ENCODE assay signal across 8 cellular contexts in the genomic region with DNA sequence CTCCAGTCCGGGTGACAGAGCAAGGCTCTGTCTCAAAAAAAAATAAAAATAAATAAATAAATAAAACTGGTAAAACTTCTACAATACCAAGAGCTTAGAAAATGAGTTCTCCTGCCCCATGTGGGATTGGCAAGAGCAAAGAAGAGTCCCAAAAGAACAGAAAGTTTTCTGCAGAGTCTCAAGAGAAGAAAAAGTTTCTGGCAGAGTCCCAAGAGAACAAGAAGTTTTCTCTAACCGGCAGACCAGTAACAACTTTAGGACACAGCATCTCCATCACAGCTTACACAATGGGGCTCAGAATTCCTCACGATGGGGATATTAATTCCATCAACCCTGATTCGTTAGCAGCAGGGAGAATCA. TPM values are rescaled to one million over a fixed set of nuclear protein-coding genes. Genes with fewer than 3 reads are reported as not detected.
DNase-seq lines count a peak whose midpoint lies in the region; ATAC-seq, FAIRE-seq and TF ChIP-seq lines count a peak whose summit lies in the region.

No MANE protein-coding gene starts in this region.

- POLR2A ChIA-PET in A673 (lab: Charles Lee; ENCODE audit: low non-redundant PET), result no interaction called here

- no peak for TF ChIP-seq POLR2A in GM12891 (IDR thresholded peaks at IDR 0.05; ENCODE audit: low read depth, low read length)

- H3K4me1 Mint-ChIP-seq in IgD-negative memory B cell (peaks cover 19 to 27% (median 25%) of the 10 kb centered on the region in 3 donors), chondrocyte (ENCODE audit: low read depth) (peaks cover 27% of the 10 kb centered on the region), naive B cell (peaks cover 37 to 53% (median 52%) of the 10 kb centered on the region in 3 donors)

- peak overlapping the region; percentile 54 for H3K4me3 ChIP-seq in A673 (ENCODE audit: low read depth, low read length, poor library complexity, severe bottlenecking)

- H3K27me3 Mint-ChIP-seq in IgD-negative memory B cell (peaks cover 3% of the 10 kb centered on the region), chondrocyte (ENCODE audit: low read depth) (no peaks in the 10 kb centered on the region), naive B cell (peaks cover 0 to 8% (median 0%) of the 10 kb centered on the region in 3 donors)

- FAIRE-seq in GM12891 (lab: Jason Lieb, UNC), result no peak

- ATAC-seq in naive B cell (ENCODE audit: low read depth in 2 of 2), result no peak
- no peak for ATAC-seq in GM19035 (IDR thresholded peaks at IDR 0.05; ENCODE audit: unreplicated experiment)
- no peak for ATAC-seq in HG03565 (IDR thresholded peaks at IDR 0.05; ENCODE audit: unreplicated experiment)

- H3K27ac ChIP-seq in A673 (ENCODE audit: low read depth, low read length, poor library complexity, severe bottlenecking), result no peak overlapping the region

- DNase-seq in A673 (ENCODE audit: low spot score) (no peak), chondrocyte (ENCODE audit: low spot score) (no peak), naive B cell (no peak), GM12891 (ENCODE audit: insufficient read length, low spot score) (no peak), NCI-H69 (lab: John Stamatoyannopoulos, UW) (no peak)

- peaks cover 7% of the 10 kb centered on the region for H3K4me1 ChIP-seq in A673 (ENCODE audit: insufficient read depth, low read length, poor library complexity, severe bottlenecking)

- no peak for TF ChIP-seq CTCF in A673 (conservative IDR thresholded peaks at IDR 0.05; ENCODE audit: low read depth, low read length)
- TF ChIP-seq CTCF in chondrocyte (IDR thresholded peaks at IDR 0.05), result no peak

- CTCF ChIA-PET in A673 (lab: Charles Lee), result no interaction called here

- no peaks in the 10 kb centered on the region for H3K36me3 ChIP-seq in A673 (ENCODE audit: insufficient read depth, low read length, poor library complexity, severe bottlenecking)

- no peaks in the 10 kb centered on the region for H3K9me3 ChIP-seq in A673 (ENCODE audit: low read depth, low read length, poor library complexity, severe bottlenecking)

- no peaks in the 10 kb centered on the region for H3K27me3 ChIP-seq in A673 (replicated peaks; ENCODE audit: insufficient read depth, low read depth, low read length, poor library complexity)

- intact Hi-C loops in A673 (cut with micrococcal nuclease; ENCODE audit: unreplicated experiment), result no loop called here

- no peaks in the 10 kb centered on the region for H3K9me3 Mint-ChIP-seq in IgD-negative memory B cell
- H3K9me3 Mint-ChIP-seq in chondrocyte (ENCODE audit: low read depth), result no peaks in the 10 kb centered on the region
- H3K9me3 Mint-ChIP-seq in naive B cell, result no peaks in the 10 kb centered on the region

- BruUV-seq in A673 (replicated peaks; lab: Mats Ljungman, UMichigan), result no TSS peak

- peak overlapping the region; percentile 85 to 100 (median 98) for H3K4me3 Mint-ChIP-seq in IgD-negative memory B cell
- peak overlapping the region; percentile 100 for H3K4me3 Mint-ChIP-seq in chondrocyte (ENCODE audit: unreplicated experiment)
- peak overlapping the region; percentile 85 to 99 (median 98) for H3K4me3 Mint-ChIP-seq in naive B cell

- H3K27ac Mint-ChIP-seq in IgD-negative memory B cell (no peak overlapping the region), chondrocyte (ENCODE audit: unreplicated experiment) (no peak overlapping the region), naive B cell (peak overlapping the region in 2 of 6 donors; percentile 20 to 91)

- H3K36me3 Mint-ChIP-seq in IgD-negative memory B cell, result peaks cover 8% of the 10 kb centered on the region
- H3K36me3 Mint-ChIP-seq in chondrocyte (ENCODE audit: low read depth), result peaks cover 6% of the 10 kb centered on the region
- H3K36me3 Mint-ChIP-seq in naive B cell, result peaks cover 3 to 10% of the 10 kb centered on the region in 2 donors

TF ChIP-seq in GM12891, 5 proteins besides CTCF, POLR2A, EP300 and RAD21:
- TF ChIP-seq TAF1 (IDR thresholded peaks at IDR 0.05; ENCODE audit: low read depth, low read length), result no peak
- TF ChIP-seq POLR2AphosphoS5 (IDR thresholded peaks at IDR 0.05; ENCODE audit: low read depth, low read length), result no peak
- TF ChIP-seq PAX5 (IDR thresholded peaks at IDR 0.05; ENCODE audit: insufficient read depth, low read length, severe bottlenecking), result no peak
- TF ChIP-seq POU2F2 (IDR thresholded peaks at IDR 0.05; ENCODE audit: low read depth, low read length), result no peak
- TF ChIP-seq SPI1 (IDR thresholded peaks at IDR 0.05; ENCODE audit: low read depth, low read length), result no peak
TF ChIP-seq in GM12891: peak in this region for 0.

RNA-seq across cellular contexts. Expression of gene SLC39A11, which starts 1.1 kb away (rescaled TPM):
- total RNA-seq in A673 (2021) (18.6 and 23.6 TPM in 2 replicates), chondrocyte (25.3 to 32.8 TPM (median 28.0 TPM) in 3 replicates)
- polyA plus RNA-seq in IgD-negative memory B cell (13.7 TPM), naive B cell (ENCODE audit: low read depth in 6 of 6) (10 to 100 TPM in 5 of 6 donors, 1 to 10 TPM in 1; 8.5 to 15.2 (median 12.1) TPM)
- 11.0 TPM for polyA plus RNA-seq in GM12891 (2012; ENCODE audit: low read depth, missing spikeins)
